ENCODE assay signal across 24 cellular contexts in the genomic region with DNA sequence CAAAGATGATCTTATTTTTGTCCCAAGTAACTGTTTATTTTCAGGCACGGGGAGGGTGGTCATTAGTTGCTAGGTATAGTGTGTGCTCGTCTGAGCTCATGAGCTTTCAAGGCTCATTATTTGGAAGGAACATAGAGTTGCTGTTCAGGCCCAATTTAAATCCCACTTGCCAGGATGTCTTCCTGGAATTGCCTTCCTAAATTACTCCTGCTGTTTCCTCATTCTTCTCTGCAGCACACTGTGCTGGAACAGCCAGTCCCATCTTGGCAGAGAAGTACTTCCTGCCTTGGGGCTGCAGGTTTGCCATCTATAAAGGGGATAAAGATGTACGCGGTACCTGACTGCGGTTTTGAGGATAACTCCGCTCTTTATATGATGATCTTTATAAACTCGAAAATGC. TPM values are rescaled to one million over a fixed set of nuclear protein-coding genes. Genes with fewer than 3 reads are reported as not detected.
A peak's percentile ranks its signal among the peaks of the same experiment; 100 is the strongest.
DNase-seq lines count a peak whose midpoint lies in the region; ATAC-seq and TF ChIP-seq lines count a peak whose summit lies in the region.
"Had no signal": no experiment of that assay in that cellular context is flagged by ENCODE, and none has a peak within 500 bp of the region (broad histone marks: within the 10 kb centered on the region; RNA-seq: fewer than 3 reads in every experiment).

No MANE protein-coding gene starts in this region.

- intact Hi-C loops in Right ventricle myocardium inferior (cut with DNase I) = no loop called here
- intact Hi-C loops in left cardiac atrium (cut with DNase I) = no loop called here
- intact Hi-C loops in ovary (cut with DNase I) = no loop called here
- intact Hi-C loops in vagina (cut with DNase I) = no loop called here

- TF ChIP-seq CTCF in epithelial cell of esophagus (IDR thresholded peaks at IDR 0.05; ENCODE audit: insufficient read depth, low read depth, low read length, missing control alignments) (no peak), ovary (IDR thresholded peaks at IDR 0.05) (no peak), vagina (IDR thresholded peaks at IDR 0.05) (no peak)

- H3K9me3 ChIP-seq in ovary = no peaks in the 10 kb centered on the region
- H3K9me3 ChIP-seq in vagina = no peaks in the 10 kb centered on the region
- H3K9me3 ChIP-seq: BLaER1 treated with 17β-estradiol and CSF1 and Interleukin-3, amounts not matched to agents 10 nM and 100 nM; Caco-2; heart right ventricle; upper lobe of left lung had no signal

- H3K4me3 ChIP-seq in epithelial cell of esophagus (ENCODE audit: low read length) (no peak overlapping the region), ovary (no peak overlapping the region), vagina (no peak overlapping the region)
- H3K4me3 ChIP-seq: BLaER1 treated with 17β-estradiol and CSF1 and Interleukin-3, amounts not matched to agents 10 nM and 100 nM; GM23338; heart right ventricle; lung; upper lobe of left lung had no signal

- DNase-seq in Right ventricle myocardium inferior (ENCODE audit: missing footprints) (no peak), left cardiac atrium (no peak), epithelial cell of esophagus (ENCODE audit: low read depth) (peak; percentile 5), ovary (peak in 4 of 5 donors; percentile 36 to 62 (median 44)), vagina (ENCODE audit: extremely low spot score in 2 of 2) (no peak), SW 1271 (lab: John Stamatoyannopoulos, UW) (no peak), occipital lobe (lab: John Stamatoyannopoulos, UW) (no peak), NCI-H2171 treated with DMSO at 0.1 percent for 48 hours (lab: John Stamatoyannopoulos, UW) (no peak)
- DNase-seq: activated CD4-positive, alpha-beta memory T cell treated with anti-CD3 and anti-CD28 coated beads, Interleukin-2, amount 10 ng/mL, durations not matched to agents 7 days and 5 days; activated CD4-positive, CD25-positive, alpha-beta regulatory T cell; activated gamma-delta T cell treated with Interleukin-2 at 50 U/mL for 16 hours; cortex of kidney; heart right ventricle; NCI-H1092 treated with DMSO at 0.1 percent for 48 hours; NCI-H524 treated with DMSO at 0.1 percent for 48 hours; right cardiac atrium; T1000; upper lobe of left lung had no signal

- 53 to 55% (median 54%) methylated on average over 7 of the region's 7 CpGs for WGBS in ovary, 3 donors

- peak overlapping the region in 1 of 2 donors; percentile 42 for H3K27ac ChIP-seq in ovary
- H3K27ac ChIP-seq in vagina = peak overlapping the region; percentile 27
- H3K27ac ChIP-seq: BLaER1 treated with 17β-estradiol and CSF1 and Interleukin-3, amounts not matched to agents 10 nM and 100 nM; epithelial cell of prostate; heart right ventricle; HL-60; upper lobe of left lung had no signal

- TF ChIP-seq EP300 in ovary (IDR thresholded peaks at IDR 0.05) = no peak

- ATAC-seq in Right ventricle myocardium inferior (peak; percentile 30), left cardiac atrium (no peak)
- ATAC-seq: GM23338, right cardiac atrium had no signal

- H3K27me3 ChIP-seq in ovary (no peaks in the 10 kb centered on the region), vagina (no peaks in the 10 kb centered on the region)
- H3K27me3 ChIP-seq: heart right ventricle, upper lobe of left lung had no signal

- H3K4me1 ChIP-seq in ovary (ENCODE audit: insufficient read depth) = peaks cover 20% of the 10 kb centered on the region
- H3K4me1 ChIP-seq in vagina = peaks cover 17% of the 10 kb centered on the region
- H3K4me1 ChIP-seq: Caco-2, upper lobe of left lung had no signal

- no peak for TF ChIP-seq POLR2A in ovary (IDR thresholded peaks at IDR 0.05)
- TF ChIP-seq POLR2A in vagina (IDR thresholded peaks at IDR 0.05) = no peak

- H3K36me3 ChIP-seq in ovary (no peaks in the 10 kb centered on the region), vagina (peaks cover 0 to 5% of the 10 kb centered on the region in 2 donors)
- H3K36me3 ChIP-seq: BLaER1 treated with 17β-estradiol and CSF1 and Interleukin-3, amounts not matched to agents 10 nM and 100 nM; heart right ventricle; upper lobe of left lung had no signal

RNA-seq across cellular contexts. Expression of a gene that starts 37.3 kb away (rescaled TPM):
- total RNA-seq in Right ventricle myocardium inferior (11.4 TPM), left cardiac atrium (1 to 10 TPM; 7.2 to 9.6 TPM), ovary (100 to 1,000 TPM; 219 to 723 (median 335) TPM), vagina (35.4 TPM), occipital lobe (1.4 TPM)
- polyA plus RNA-seq in ovary = 100 to 1,000 TPM; 104 to 228 TPM

Comparison
In these comparisons a context has a peak if more than half of its experiments do, and no peak if none do; other contexts are left out.
1. DNase-seq: peak in epithelial cell of esophagus (single experiment) and ovary (4 of 5); none in Right ventricle myocardium inferior (single experiment), left cardiac atrium (single experiment), vagina (0 of 2), SW 1271 (0 of 2), occipital lobe (single experiment) and NCI-H2171 treated with DMSO at 0.1 percent for 48 hours (single experiment).